ENCODE assay signal across 13 cellular contexts in the genomic region with DNA sequence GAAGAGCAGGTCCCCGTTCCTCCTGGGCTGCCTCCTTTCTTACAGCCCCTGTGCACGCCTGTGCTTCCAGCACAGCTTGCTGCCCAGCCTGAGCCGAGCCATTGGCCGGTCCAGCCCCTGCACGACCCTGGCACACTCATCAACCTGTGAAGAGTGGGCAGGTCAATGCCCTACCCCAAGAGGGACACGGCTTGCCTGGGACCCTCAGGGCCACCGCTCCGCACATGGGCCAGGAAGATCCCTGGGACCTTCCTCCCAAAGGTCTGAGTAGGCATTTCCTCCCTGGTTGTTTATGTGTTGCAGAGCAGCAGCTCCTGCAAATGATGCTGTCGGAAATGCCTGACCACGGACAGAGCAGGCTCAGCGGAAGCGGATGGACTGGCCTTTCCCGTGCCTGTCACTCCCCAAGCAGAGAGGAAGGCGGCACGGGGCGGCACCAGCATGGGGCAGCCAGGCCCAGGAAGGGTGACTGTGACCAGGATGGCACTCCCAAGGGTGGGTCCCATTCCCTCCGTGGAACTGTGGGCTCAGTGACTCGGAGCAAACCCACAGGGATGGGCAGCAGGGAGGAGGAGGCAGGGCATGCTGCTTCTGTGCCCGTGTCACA.
DNase-seq lines count a peak whose midpoint lies in the region; ATAC-seq and TF ChIP-seq lines count a peak whose summit lies in the region.
"Had no signal": no experiment of that assay in that cellular context is flagged by ENCODE, and none has a peak within 500 bp of the region (broad histone marks: within the 10 kb centered on the region; RNA-seq: fewer than 3 reads in every experiment).

No MANE protein-coding gene starts in this region.

- peak overlapping the region; percentile 56 for H3K27ac Mint-ChIP-seq in Caco-2 (ENCODE audit: unreplicated experiment)
- H3K27ac Mint-ChIP-seq in activated T-cell treated with anti-CD3 and anti-CD28 coated beads, Interleukin-2, amount 50 U/mL, for 24 hours: no peak overlapping the region

- no peak for TF ChIP-seq CTCF in Caco-2 (IDR thresholded peaks at IDR 0.05; ENCODE audit: insufficient read depth in 1 of 2, low read depth in 1 of 2, low read length in 1 of 2, severe bottlenecking in 1 of 2, unreplicated experiment in 1 of 2)

- H3K36me3 Mint-ChIP-seq in Caco-2 (ENCODE audit: insufficient read depth, unreplicated experiment): peaks cover 90% of the 10 kb centered on the region
- no peaks in the 10 kb centered on the region for H3K36me3 Mint-ChIP-seq in activated T-cell treated with anti-CD3 and anti-CD28 coated beads, Interleukin-2, amount 50 U/mL, for 24 hours (ENCODE audit: low read depth)

- no peak overlapping the region for H3K4me3 ChIP-seq in Caco-2 (ENCODE audit: low read depth, low read length)

- peak overlapping the region; percentile 84 for H3K27ac ChIP-seq in caudate nucleus (ENCODE audit: low read depth, low read length)

- BruUV-seq in Caco-2 (replicated peaks; lab: Mats Ljungman, UMichigan): no TSS peak

- H3K4me1 ChIP-seq in Caco-2: peaks cover 43% of the 10 kb centered on the region

- H3K27me3 Mint-ChIP-seq in Caco-2 (ENCODE audit: insufficient read depth, unreplicated experiment): no peaks in the 10 kb centered on the region
- H3K27me3 Mint-ChIP-seq in activated T-cell treated with anti-CD3 and anti-CD28 coated beads, Interleukin-2, amount 50 U/mL, for 24 hours: no peaks in the 10 kb centered on the region

- H3K9me3 Mint-ChIP-seq in Caco-2 (ENCODE audit: unreplicated experiment): no peaks in the 10 kb centered on the region
- no peaks in the 10 kb centered on the region for H3K9me3 Mint-ChIP-seq in activated T-cell treated with anti-CD3 and anti-CD28 coated beads, Interleukin-2, amount 50 U/mL, for 24 hours

- no peaks in the 10 kb centered on the region for H3K27me3 ChIP-seq in Caco-2 (replicated peaks; ENCODE audit: control insufficient read depth, insufficient read depth, low read length)

- H3K4me3 Mint-ChIP-seq in Caco-2 (ENCODE audit: unreplicated experiment): no peak overlapping the region
- H3K4me3 Mint-ChIP-seq in activated T-cell treated with anti-CD3 and anti-CD28 coated beads, Interleukin-2, amount 50 U/mL, for 24 hours: no peak overlapping the region

- ATAC-seq in left colon (peak; percentile 14), sciatic nerve (no peak), HG03108 (IDR thresholded peaks at IDR 0.05; ENCODE audit: unreplicated experiment) (no peak)
- ATAC-seq: Panc1 had no signal

- H3K36me3 ChIP-seq in Caco-2 (ENCODE audit: control insufficient read depth, insufficient read depth, low read length): peaks cover 4% of the 10 kb centered on the region

- DNase-seq in Caco-2 (no peak), caudate nucleus (lab: John Stamatoyannopoulos, UW) (no peak), left colon (no peak), sciatic nerve (ENCODE audit: low spot score) (peak; percentile 57), Ammon's horn (ENCODE audit: low spot score) (no peak), DMS153 (lab: John Stamatoyannopoulos, UW) (no peak)
- DNase-seq in activated T-cell treated with anti-CD3 and anti-CD28 coated beads, Interleukin-2, amount 50 U/mL, for 24 hours: no peak
- DNase-seq: activated CD8-positive, alpha-beta memory T cell treated with anti-CD3 and anti-CD28 coated beads, Interleukin-2, amount 50 U/mL, for 4 hours; GDM1; kidney glomerular epithelial cell; NCI-H187 treated with DMSO at 0.1 percent for 48 hours had no signal

- CTCF ChIA-PET in Caco-2 (lab: Charles Lee): no interaction called here

- peaks cover 42% of the 10 kb centered on the region for H3K4me1 Mint-ChIP-seq in Caco-2 (ENCODE audit: low read depth, unreplicated experiment)
- H3K4me1 Mint-ChIP-seq in activated T-cell treated with anti-CD3 and anti-CD28 coated beads, Interleukin-2, amount 50 U/mL, for 24 hours (ENCODE audit: low read depth): no peaks in the 10 kb centered on the region

- intact Hi-C loops in Caco-2 (cut with micrococcal nuclease; ENCODE audit: unreplicated experiment): no loop called here
- intact Hi-C loops in left colon (cut with DNase I, micrococcal nuclease): no loop called here
- intact Hi-C loops in sciatic nerve (cut with DNase I): no loop called here

- POLR2A ChIA-PET in Caco-2 (lab: Charles Lee): no interaction called here

- H3K9me3 ChIP-seq in Caco-2: no peaks in the 10 kb centered on the region
